In genomic region chr14:61662437-61663311, GRCh38 we compare ENCODE assay signal across 8 cellular contexts. TPM values are rescaled to one million over a fixed set of nuclear protein-coding genes. Genes with fewer than 3 reads are reported as not detected.
DNase-seq lines count a peak whose midpoint lies in the region; ATAC-seq and TF ChIP-seq lines count a peak whose summit lies in the region.

No MANE protein-coding gene starts in this region.

- no peaks in the 10 kb centered on the region for H3K23me2 ChIP-seq in H9 (ENCODE audit: insufficient read length, low read depth, low read length, poor library complexity, severe bottlenecking)

- H3K9me3 ChIP-seq in CD8-positive, alpha-beta T cell (ENCODE audit: low read length): no peaks in the 10 kb centered on the region
- no peaks in the 10 kb centered on the region for H3K9me3 ChIP-seq in H9 (ENCODE audit: control insufficient read depth, low read depth, low read length)

- no peak overlapping the region for H2BK5ac ChIP-seq in H9 (ENCODE audit: insufficient read length, low read length)

- H3K56ac ChIP-seq in H9 (ENCODE audit: insufficient read length, low read depth, low read length): no peak overlapping the region

- no peak overlapping the region for H3K4me2 ChIP-seq in H9 (ENCODE audit: insufficient read depth, insufficient read length, low read length)

- CTCF ChIA-PET in CD8-positive, alpha-beta T cell (lab: Charles Lee): no interaction called here

- H2BK20ac ChIP-seq in H9 (ENCODE audit: low read depth, low read length, poor library complexity, severe bottlenecking): no peak overlapping the region

- H2AFZ ChIP-seq in H9 (ENCODE audit: low read length): no peak overlapping the region

- TF ChIP-seq POLR2A in GM19193 (IDR thresholded peaks at IDR 0.05; ENCODE audit: extremely low read depth, insufficient read depth, insufficient read length): peak; percentile 55
- peak; percentile 86 for TF ChIP-seq POLR2A in Raji (IDR thresholded peaks at IDR 0.05; ENCODE audit: insufficient read depth, low read depth, low read length)

- H4K8ac ChIP-seq in H9 (replicated peaks; ENCODE audit: insufficient read length, low read depth, low read length): no peak overlapping the region

- H2BK15ac ChIP-seq in H9 (ENCODE audit: low read depth, low read length): no peak overlapping the region

- TF ChIP-seq CTCF in CD8-positive, alpha-beta T cell (IDR thresholded peaks at IDR 0.05): no peak
- no peak for TF ChIP-seq CTCF in H9 (conservative IDR thresholded peaks at IDR 0.05)

- H3K27me3 Mint-ChIP-seq in CD8-positive, alpha-beta T cell (ENCODE audit: low read depth): no peaks in the 10 kb centered on the region
- H3K27me3 Mint-ChIP-seq in activated naive CD8-positive, alpha-beta T cell: no peaks in the 10 kb centered on the region
- no peaks in the 10 kb centered on the region for H3K27me3 Mint-ChIP-seq in stimulated activated memory B cell treated with anti-CD40 and anti-IgM and Interleukin-4, amounts not matched to agents 10 μg/mL and 1 μg/mL and 100 μg/mL, for 72 hours
- H3K27me3 Mint-ChIP-seq in H9 (ENCODE audit: low read depth): peaks cover 2% of the 10 kb centered on the region; the same call in 1 of the 2 replicates

- H3K79me2 ChIP-seq in H9 (ENCODE audit: insufficient read depth, low read length): no peaks in the 10 kb centered on the region

- peak; percentile 14 to 67 (median 43) for DNase-seq in CD8-positive, alpha-beta T cell
- DNase-seq in left kidney (ENCODE audit: low read depth, low spot score): peak; percentile 81
- DNase-seq in H9: no peak

- H3K14ac ChIP-seq in H9 (ENCODE audit: insufficient read depth, low read length): no peak overlapping the region

- H3K36me3 Mint-ChIP-seq in CD8-positive, alpha-beta T cell: no peaks in the 10 kb centered on the region
- no peaks in the 10 kb centered on the region for H3K36me3 Mint-ChIP-seq in activated naive CD8-positive, alpha-beta T cell
- H3K36me3 Mint-ChIP-seq in stimulated activated memory B cell treated with anti-CD40 and anti-IgM and Interleukin-4, amounts not matched to agents 10 μg/mL and 1 μg/mL and 100 μg/mL, for 72 hours: peaks cover 6% of the 10 kb centered on the region
- no peaks in the 10 kb centered on the region for H3K36me3 Mint-ChIP-seq in H9 (ENCODE audit: insufficient read depth in 1 of 3, low read depth in 3 of 3)

- H2BK120ac ChIP-seq in H9 (ENCODE audit: low read depth, low read length, poor library complexity, severe bottlenecking): no peak overlapping the region

- no peaks in the 10 kb centered on the region for H3K36me3 ChIP-seq in CD8-positive, alpha-beta T cell (ENCODE audit: insufficient read depth, low read length)

- H3K18ac ChIP-seq in H9 (ENCODE audit: insufficient read length, low read depth, low read length): no peak overlapping the region

- H4K20me1 ChIP-seq in H9 (ENCODE audit: control insufficient read depth, insufficient read depth, insufficient read length): no peaks in the 10 kb centered on the region

- no peaks in the 10 kb centered on the region for H3K79me1 ChIP-seq in H9 (ENCODE audit: insufficient read depth, low read depth, low read length, poor library complexity, severe bottlenecking)

- ATAC-seq in CD8-positive, alpha-beta T cell: peak; percentile 86
- ATAC-seq in HG03175 (IDR thresholded peaks at IDR 0.05; ENCODE audit: unreplicated experiment): peak; percentile 81
- ATAC-seq in stimulated activated memory B cell treated with anti-CD40 and anti-IgM and Interleukin-4, amounts not matched to agents 10 μg/mL and 1 μg/mL and 100 μg/mL, for 72 hours: peak; percentile 91

- peak overlapping the region; percentile 10 for H3K27ac ChIP-seq in CD8-positive, alpha-beta T cell (ENCODE audit: low read depth, low read length)
- no peak overlapping the region for H3K27ac ChIP-seq in H9 (ENCODE audit: insufficient read length, low read depth, low read length)

- no peak overlapping the region for H2AK5ac ChIP-seq in H9 (ENCODE audit: insufficient read length, low read length)

- H3K4me3 ChIP-seq in CD8-positive, alpha-beta T cell (ENCODE audit: low read depth, low read length): peak overlapping the region; percentile 2

- H4K91ac ChIP-seq in H9 (ENCODE audit: insufficient read length, low read depth, low read length): no peak overlapping the region

- H3K4me1 Mint-ChIP-seq in CD8-positive, alpha-beta T cell (ENCODE audit: low read depth): peaks cover 56% of the 10 kb centered on the region
- peaks cover 67% of the 10 kb centered on the region for H3K4me1 Mint-ChIP-seq in activated naive CD8-positive, alpha-beta T cell (ENCODE audit: low read depth)
- H3K4me1 Mint-ChIP-seq in stimulated activated memory B cell treated with anti-CD40 and anti-IgM and Interleukin-4, amounts not matched to agents 10 μg/mL and 1 μg/mL and 100 μg/mL, for 72 hours: peaks cover 61% of the 10 kb centered on the region
- peaks cover 0 to 6% of the 10 kb centered on the region in 2 experiments; a peak in 2 of 4 replicates for H3K4me1 Mint-ChIP-seq in H9

- no peak overlapping the region for H3K9ac ChIP-seq in H9 (ENCODE audit: extremely low read depth, insufficient read length, low read length)

- POLR2A ChIA-PET in CD8-positive, alpha-beta T cell (lab: Charles Lee): interaction anchor here (0.6 to 1.0 kb wide), 2 partner anchors 35 to 39 kb away, joined by 3 read pairs; no protein-coding TSS in a partner anchor

- peaks cover 7% of the 10 kb centered on the region for H3K9me3 Mint-ChIP-seq in CD8-positive, alpha-beta T cell
- H3K9me3 Mint-ChIP-seq in activated naive CD8-positive, alpha-beta T cell (ENCODE audit: low read depth): no peaks in the 10 kb centered on the region
- H3K9me3 Mint-ChIP-seq in stimulated activated memory B cell treated with anti-CD40 and anti-IgM and Interleukin-4, amounts not matched to agents 10 μg/mL and 1 μg/mL and 100 μg/mL, for 72 hours: peaks cover 5% of the 10 kb centered on the region
- H3K9me3 Mint-ChIP-seq in H9: no peaks in the 10 kb centered on the region; a peak in 1 of 5 replicates

- intact Hi-C loops in CD8-positive, alpha-beta T cell (cut with DNase I, micrococcal nuclease): loop anchor here in 1 of 2 experiments (1.0 to 2.0 kb wide), 4 partner anchors 9 to 190 kb away; partner anchors contain the start of gene HIF1A

- H3K27ac Mint-ChIP-seq in CD8-positive, alpha-beta T cell: peak overlapping the region; percentile 93
- peak overlapping the region; percentile 94 for H3K27ac Mint-ChIP-seq in activated naive CD8-positive, alpha-beta T cell
- H3K27ac Mint-ChIP-seq in stimulated activated memory B cell treated with anti-CD40 and anti-IgM and Interleukin-4, amounts not matched to agents 10 μg/mL and 1 μg/mL and 100 μg/mL, for 72 hours: peak overlapping the region; percentile 88
- H3K27ac Mint-ChIP-seq in H9: no peak overlapping the region

- H3K27me3 ChIP-seq in CD8-positive, alpha-beta T cell (ENCODE audit: insufficient read depth, low read length): no peaks in the 10 kb centered on the region
- no peaks in the 10 kb centered on the region; the same call in 1 of the 2 replicates for H3K27me3 ChIP-seq in H9 (ENCODE audit: insufficient read depth, low read length)

- no peak overlapping the region for H2BK12ac ChIP-seq in H9 (ENCODE audit: insufficient read length, low read depth, low read length)

- no peak overlapping the region for H4K5ac ChIP-seq in H9 (ENCODE audit: insufficient read length, low read depth, low read length)

- WGBS in H9 (ENCODE audit: extremely low coverage, insufficient read length, low lambda C conversion rate): no CpG with 5 or more reads among the region's 13 CpGs

- no peak overlapping the region for H3K23ac ChIP-seq in H9 (ENCODE audit: insufficient read length, low read depth, low read length)

- no peak overlapping the region for H3K4ac ChIP-seq in H9 (ENCODE audit: low read depth, low read length)

- peak overlapping the region; percentile 76 for H3K4me3 Mint-ChIP-seq in CD8-positive, alpha-beta T cell
- H3K4me3 Mint-ChIP-seq in activated naive CD8-positive, alpha-beta T cell: peak overlapping the region; percentile 77
- H3K4me3 Mint-ChIP-seq in stimulated activated memory B cell treated with anti-CD40 and anti-IgM and Interleukin-4, amounts not matched to agents 10 μg/mL and 1 μg/mL and 100 μg/mL, for 72 hours: peak overlapping the region; percentile 64
- no peak overlapping the region for H3K4me3 Mint-ChIP-seq in H9

- no peak overlapping the region for H3T11ph ChIP-seq in H9 (ENCODE audit: low read length)

- peaks cover 55% of the 10 kb centered on the region for H3K4me1 ChIP-seq in CD8-positive, alpha-beta T cell (ENCODE audit: insufficient read depth, low read length)
- H3K4me1 ChIP-seq in H9 (ENCODE audit: insufficient read depth, low read length): no peaks in the 10 kb centered on the region; the same call in 1 of the 2 replicates

RNA-seq across cellular contexts. Expression of gene HIF1A, which starts 32.6 kb away (rescaled TPM):
- 100 to 1,000 TPM; 335 to 340 TPM for total RNA-seq in CD8-positive, alpha-beta T cell
- 147 and 154 TPM in 2 replicates for total RNA-seq in H9 (2021)

Comparison
In these comparisons a context has a peak if more than half of its experiments do, and no peak if none do; other contexts are left out.
1. H3K27ac Mint-ChIP-seq: peak in CD8-positive, alpha-beta T cell (single experiment), activated naive CD8-positive, alpha-beta T cell (single experiment) and stimulated activated memory B cell treated with anti-CD40 and anti-IgM and Interleukin-4, amounts not matched to agents 10 μg/mL and 1 μg/mL and 100 μg/mL, for 72 hours (single experiment); none in H9 (0 of 3).
2. H3K4me3 Mint-ChIP-seq: peak in CD8-positive, alpha-beta T cell (single experiment), activated naive CD8-positive, alpha-beta T cell (single experiment) and stimulated activated memory B cell treated with anti-CD40 and anti-IgM and Interleukin-4, amounts not matched to agents 10 μg/mL and 1 μg/mL and 100 μg/mL, for 72 hours (single experiment); none in H9 (0 of 2).
3. Peak in every context shown above with its lines, with median percentiles within 50 percentile points of each other: ATAC-seq.